In genomic region chr10:61902448-61903183, GRCh38 we compare ENCODE assay signal across 1 cellular context.
TF ChIP-seq lines count a peak whose summit lies in the region.

No MANE protein-coding gene starts in this region.

TF ChIP-seq in H1, 55 proteins besides CTCF, POLR2A, EP300 and RAD21:
- TF ChIP-seq CHD7 (IDR thresholded peaks at IDR 0.05; ENCODE audit: insufficient replicate concordance, low read length) = no peak
- TF ChIP-seq KDM4A (IDR thresholded peaks at IDR 0.05; ENCODE audit: low read depth, low read length, severe bottlenecking) = no peak
- TF ChIP-seq KDM5A (IDR thresholded peaks at IDR 0.05; ENCODE audit: low read length) = no peak
- no peak for TF ChIP-seq BACH1 (IDR thresholded peaks at IDR 0.05; ENCODE audit: low read length)
- no peak for TF ChIP-seq SP2 (IDR thresholded peaks at IDR 0.05; ENCODE audit: low read length)
- TF ChIP-seq MAFK (IDR thresholded peaks at IDR 0.05; ENCODE audit: low read depth, low read length) = no peak
- TF ChIP-seq HDAC6 (IDR thresholded peaks at IDR 0.05; ENCODE audit: low read depth, low read length) = no peak
- no peak for TF ChIP-seq CHD1 (IDR thresholded peaks at IDR 0.05; ENCODE audit: low read depth, low read length)
- TF ChIP-seq GTF2F1 (IDR thresholded peaks at IDR 0.05; ENCODE audit: borderline replicate concordance, low read depth, low read length) = no peak
- no peak for TF ChIP-seq CTBP2 (IDR thresholded peaks at IDR 0.05; ENCODE audit: borderline replicate concordance, insufficient read depth, insufficient read length, low read length)
- no peak for TF ChIP-seq TCF12 (IDR thresholded peaks at IDR 0.05; ENCODE audit: low read depth, low read length)
- TF ChIP-seq JUN (IDR thresholded peaks at IDR 0.05; ENCODE audit: low read depth, low read length) = no peak
- TF ChIP-seq, protein P1, sequence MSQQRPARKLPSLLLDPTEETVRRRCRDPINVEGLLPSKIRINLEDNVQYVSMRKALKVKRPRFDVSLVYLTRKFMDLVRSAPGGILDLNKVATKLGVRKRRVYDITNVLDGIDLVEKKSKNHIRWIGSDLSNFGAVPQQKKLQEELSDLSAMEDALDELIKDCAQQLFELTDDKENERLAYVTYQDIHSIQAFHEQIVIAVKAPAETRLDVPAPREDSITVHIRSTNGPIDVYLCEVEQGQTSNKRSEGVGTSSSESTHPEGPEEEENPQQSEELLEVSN (IDR thresholded peaks at IDR 0.05) = no peak
- TF ChIP-seq NANOG (IDR thresholded peaks at IDR 0.05; ENCODE audit: insufficient read depth, low read depth, low read length, poor library complexity, severe bottlenecking) = no peak
- no peak for TF ChIP-seq USF2 (IDR thresholded peaks at IDR 0.05; ENCODE audit: low read length)
- TF ChIP-seq TBP (IDR thresholded peaks at IDR 0.05; ENCODE audit: low read depth, low read length) = no peak
- TF ChIP-seq, protein P2, sequence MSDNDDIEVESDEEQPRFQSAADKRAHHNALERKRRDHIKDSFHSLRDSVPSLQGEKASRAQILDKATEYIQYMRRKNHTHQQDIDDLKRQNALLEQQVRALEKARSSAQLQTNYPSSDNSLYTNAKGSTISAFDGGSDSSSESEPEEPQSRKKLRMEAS (IDR thresholded peaks at IDR 0.05) = no peak
- no peak for TF ChIP-seq JUND (IDR thresholded peaks at IDR 0.05; ENCODE audit: low read length)
- no peak for TF ChIP-seq NRF1 (IDR thresholded peaks at IDR 0.05; ENCODE audit: low read depth, low read length)
- TF ChIP-seq CHD2 (IDR thresholded peaks at IDR 0.05; ENCODE audit: low read length) = no peak
